8 cellular contexts compared by ENCODE assay signal in genomic region chr16:67163164-67163902, GRCh38. TPM values are rescaled to one million over a fixed set of nuclear protein-coding genes. Genes with fewer than 3 reads are reported as not detected.
DNase-seq lines count a peak whose midpoint lies in the region; ATAC-seq and TF ChIP-seq lines count a peak whose summit lies in the region.

No MANE protein-coding gene starts in this region.

- no peaks in the 10 kb centered on the region for H3K79me2 ChIP-seq in neural progenitor cell (ENCODE audit: low read depth)

- H3F3A ChIP-seq in neural progenitor cell (ENCODE audit: low read depth) = peaks cover 20% of the 10 kb centered on the region

- H3K9me3 ChIP-seq in neural progenitor cell (ENCODE audit: low read depth) (no peaks in the 10 kb centered on the region), A673 (ENCODE audit: low read depth, low read length, poor library complexity, severe bottlenecking) (no peaks in the 10 kb centered on the region)

- H3K27ac ChIP-seq in neural progenitor cell = no peak overlapping the region
- H3K27ac ChIP-seq in A673 (ENCODE audit: low read depth, low read length, poor library complexity, severe bottlenecking) = no peak overlapping the region

- peak; percentile 12 for TF ChIP-seq CTCF in neural progenitor cell (IDR thresholded peaks at IDR 0.05)
- TF ChIP-seq CTCF in A673 (conservative IDR thresholded peaks at IDR 0.05; ENCODE audit: low read depth, low read length) = no peak

- intact Hi-C loops in A673 (cut with micrococcal nuclease; ENCODE audit: unreplicated experiment) = no loop called here

- no peak overlapping the region for H3K9ac ChIP-seq in neural progenitor cell

- H3K4me1 ChIP-seq in neural progenitor cell (no peaks in the 10 kb centered on the region), A673 (ENCODE audit: insufficient read depth, low read length, poor library complexity, severe bottlenecking) (peaks cover 4% of the 10 kb centered on the region)

- H3K27me3 ChIP-seq in neural progenitor cell (peaks cover 100% of the 10 kb centered on the region), A673 (replicated peaks; ENCODE audit: insufficient read depth, low read depth, low read length, poor library complexity) (no peaks in the 10 kb centered on the region)

- POLR2A ChIA-PET in activated CD4-positive, alpha-beta T cell treated with anti-CD3 and anti-CD28 coated beads, Interleukin-2, amount 10 ng/mL, durations not matched to agents 7 days and 5 days (lab: Charles Lee) = interaction anchor here (0.7 kb wide), 1 partner anchor 211 kb away, joined by 3 read pairs; no protein-coding TSS in a partner anchor
- POLR2A ChIA-PET in A673 (lab: Charles Lee; ENCODE audit: low non-redundant PET) = no interaction called here

- peaks cover 42% of the 10 kb centered on the region for H3K27me3 Mint-ChIP-seq in activated CD4-positive, alpha-beta T cell treated with anti-CD3 and anti-CD28 coated beads, Interleukin-2, amount 10 ng/mL, durations not matched to agents 7 days and 5 days
- peaks cover 83% of the 10 kb centered on the region for H3K27me3 Mint-ChIP-seq in neural progenitor cell (ENCODE audit: insufficient read depth, low read depth)

- no peak overlapping the region for H3K27ac Mint-ChIP-seq in activated CD4-positive, alpha-beta T cell treated with anti-CD3 and anti-CD28 coated beads, Interleukin-2, amount 10 ng/mL, durations not matched to agents 7 days and 5 days
- H3K27ac Mint-ChIP-seq in neural progenitor cell = no peak overlapping the region

- peaks cover 44% of the 10 kb centered on the region for H3K4me1 Mint-ChIP-seq in activated CD4-positive, alpha-beta T cell treated with anti-CD3 and anti-CD28 coated beads, Interleukin-2, amount 10 ng/mL, durations not matched to agents 7 days and 5 days
- peaks cover 6% of the 10 kb centered on the region for H3K4me1 Mint-ChIP-seq in neural progenitor cell

- H2AFZ ChIP-seq in neural progenitor cell (replicated peaks) = peak overlapping the region; percentile 87

- no peaks in the 10 kb centered on the region for H3K9me3 Mint-ChIP-seq in activated CD4-positive, alpha-beta T cell treated with anti-CD3 and anti-CD28 coated beads, Interleukin-2, amount 10 ng/mL, durations not matched to agents 7 days and 5 days
- no peaks in the 10 kb centered on the region for H3K9me3 Mint-ChIP-seq in neural progenitor cell

- H3K36me3 Mint-ChIP-seq in activated CD4-positive, alpha-beta T cell treated with anti-CD3 and anti-CD28 coated beads, Interleukin-2, amount 10 ng/mL, durations not matched to agents 7 days and 5 days (ENCODE audit: low read depth) = peaks cover 21% of the 10 kb centered on the region
- H3K36me3 Mint-ChIP-seq in neural progenitor cell = no peaks in the 10 kb centered on the region

- no peak for ATAC-seq in HG03039 (IDR thresholded peaks at IDR 0.05; ENCODE audit: unreplicated experiment)

- DNase-seq in activated T-cell treated with anti-CD3 and anti-CD28 coated beads, Interleukin-2, amount 50 U/mL, for 1 hour = peak; percentile 59
- DNase-seq in activated T-cell treated with anti-CD3 and anti-CD28 coated beads for 4 hours (no peak), fibroblast of gingiva (ENCODE audit: low read depth) (peak; percentile 52), neural progenitor cell (ENCODE audit: low spot score) (peak; percentile 82), A673 (ENCODE audit: low spot score) (no peak)
- peak; percentile 54 for DNase-seq in activated CD4-positive, alpha-beta T cell treated with anti-CD3 and anti-CD28 coated beads, Interleukin-2, amount 10 ng/mL, durations not matched to agents 7 days and 5 days
- no peak for DNase-seq in effector CD8-positive, alpha-beta T cell (lab: John Stamatoyannopoulos, UW)

- H3K4me3 Mint-ChIP-seq in activated CD4-positive, alpha-beta T cell treated with anti-CD3 and anti-CD28 coated beads, Interleukin-2, amount 10 ng/mL, durations not matched to agents 7 days and 5 days = peak overlapping the region; percentile 34
- peak overlapping the region; percentile 69 for H3K4me3 Mint-ChIP-seq in neural progenitor cell

- H3K4me3 ChIP-seq in neural progenitor cell (peak overlapping the region; percentile 47), A673 (ENCODE audit: low read depth, low read length, poor library complexity, severe bottlenecking) (no peak overlapping the region)

- H3K36me3 ChIP-seq in neural progenitor cell (no peaks in the 10 kb centered on the region), A673 (ENCODE audit: insufficient read depth, low read length, poor library complexity, severe bottlenecking) (no peaks in the 10 kb centered on the region)

- H3K4me2 ChIP-seq in neural progenitor cell = peak overlapping the region; percentile 84

- peaks cover 49% of the 10 kb centered on the region for H4K20me1 ChIP-seq in neural progenitor cell (ENCODE audit: low read depth)

- CTCF ChIA-PET in activated CD4-positive, alpha-beta T cell treated with anti-CD3 and anti-CD28 coated beads, Interleukin-2, amount 10 ng/mL, durations not matched to agents 7 days and 5 days (lab: Charles Lee) = interaction anchor here (0.5 to 8.0 kb wide), 17 partner anchors 8 to 917 kb away, joined by 3 to 137 read pairs (median 4); partner anchors contain the start of genes B3GNT9, MATCAP1, NOL3 and TMEM208
- CTCF ChIA-PET in A673 (lab: Charles Lee) = no interaction called here

- no TSS peak for BruUV-seq in A673 (replicated peaks; lab: Mats Ljungman, UMichigan)

RNA-seq across cellular contexts. Expression of gene HSF4, which starts 1.2 kb away (rescaled TPM):
- 10 to 100 TPM; 49.6 to 58.1 TPM for total RNA-seq in activated CD4-positive, alpha-beta T cell treated with anti-CD3 and anti-CD28 coated beads, Interleukin-2, amount 10 ng/mL, durations not matched to agents 7 days and 5 days
- 1.0 TPM in 1 of 2 replicates, not detected in the other for total RNA-seq in neural progenitor cell (ENCODE audit: low replicate concordance)
- total RNA-seq in A673 (2021) = 13.9 and 20.2 TPM in 2 replicates

RNA-seq across cellular contexts. Expression of gene FBXL8, which starts 3.6 kb away (rescaled TPM):
- total RNA-seq in activated CD4-positive, alpha-beta T cell treated with anti-CD3 and anti-CD28 coated beads, Interleukin-2, amount 10 ng/mL, durations not matched to agents 7 days and 5 days = 10 to 100 TPM; 35.7 to 46.6 TPM
- total RNA-seq in neural progenitor cell (ENCODE audit: low replicate concordance) (not detected in 2 replicates), A673 (2021) (8.3 and 13.8 TPM in 2 replicates)

RNA-seq across cellular contexts. Expression of gene TRADD, which starts 3.6 kb away (rescaled TPM):
- total RNA-seq in activated CD4-positive, alpha-beta T cell treated with anti-CD3 and anti-CD28 coated beads, Interleukin-2, amount 10 ng/mL, durations not matched to agents 7 days and 5 days = 10 to 100 TPM; 47.2 to 57.5 TPM
- total RNA-seq in neural progenitor cell (ENCODE audit: low replicate concordance) = 0.25 and 0.30 TPM in 2 replicates
- total RNA-seq in A673 (2021) = 7.7 and 10.8 TPM in 2 replicates

RNA-seq across cellular contexts. Expression of gene NOL3, which starts 7.0 kb away (rescaled TPM):
- total RNA-seq in activated CD4-positive, alpha-beta T cell treated with anti-CD3 and anti-CD28 coated beads, Interleukin-2, amount 10 ng/mL, durations not matched to agents 7 days and 5 days = 10 to 100 TPM in 1 of 2 experiments, 1 to 10 TPM in 1; 8.9 to 13.3 TPM
- total RNA-seq in neural progenitor cell (ENCODE audit: low replicate concordance) (0.37 and 5.5 TPM in 2 replicates), A673 (2021) (15.3 and 16.4 TPM in 2 replicates)

RNA-seq across cellular contexts. Expression of gene B3GNT9, which starts 12.5 kb away (rescaled TPM):
- total RNA-seq in activated CD4-positive, alpha-beta T cell treated with anti-CD3 and anti-CD28 coated beads, Interleukin-2, amount 10 ng/mL, durations not matched to agents 7 days and 5 days = 1 to 10 TPM; 7.1 to 7.2 TPM
- 2.6 and 5.9 TPM in 2 replicates for total RNA-seq in neural progenitor cell (ENCODE audit: low replicate concordance)
- 11.5 and 13.8 TPM in 2 replicates for total RNA-seq in A673 (2021)

Comparison
In these comparisons a context has a peak if more than half of its experiments do, and no peak if none do; other contexts are left out.
1. DNase-seq: peak in activated T-cell treated with anti-CD3 and anti-CD28 coated beads, Interleukin-2, amount 50 U/mL, for 1 hour (single experiment), activated CD4-positive, alpha-beta T cell treated with anti-CD3 and anti-CD28 coated beads, Interleukin-2, amount 10 ng/mL, durations not matched to agents 7 days and 5 days (single experiment), fibroblast of gingiva (single experiment) and neural progenitor cell (single experiment); none in activated T-cell treated with anti-CD3 and anti-CD28 coated beads for 4 hours (single experiment), A673 (single experiment) and effector CD8-positive, alpha-beta T cell (single experiment).